In genomic region chr3:67635806-67636205, GRCh38 we compare ENCODE assay signal across 14 cellular contexts. TPM values are rescaled to one million over a fixed set of nuclear protein-coding genes. Genes with fewer than 3 reads are reported as not detected.
DNase-seq lines count a peak whose midpoint lies in the region; ATAC-seq and TF ChIP-seq lines count a peak whose summit lies in the region.
"Had no signal": no experiment of that assay in that cellular context is flagged by ENCODE, and none has a peak within 500 bp of the region (broad histone marks: within the 10 kb centered on the region; RNA-seq: fewer than 3 reads in every experiment).

No MANE protein-coding gene starts in this region.

- H3K4me1 Mint-ChIP-seq in activated CD4-positive, alpha-beta T cell treated with anti-CD3 and anti-CD28 coated beads for 36 hours, result peaks cover 69% of the 10 kb centered on the region
- H3K4me1 Mint-ChIP-seq in activated CD4-positive, alpha-beta T cell treated with anti-CD3 and anti-CD28 coated beads, Interleukin-2, amount 10 ng/mL, durations not matched to agents 7 days and 5 days, result peaks cover 23% of the 10 kb centered on the region

- H3K36me3 ChIP-seq in osteoblast (ENCODE audit: insufficient read depth, low read length), result no peaks in the 10 kb centered on the region
- H3K36me3 ChIP-seq: tibial artery had no signal

- no peak for DNase-seq in activated CD4-positive, alpha-beta T cell treated with anti-CD3 and anti-CD28 coated beads for 36 hours
- DNase-seq in activated CD4-positive, alpha-beta T cell treated with anti-CD3 and anti-CD28 coated beads, Interleukin-2, amount 10 ng/mL, durations not matched to agents 7 days and 5 days, result no peak
- peak; percentile 66 for DNase-seq in LHCN-M2 (ENCODE audit: low read depth)
- DNase-seq in choroid plexus epithelial cell (ENCODE audit: low read depth), result peak; percentile 33
- no peak for DNase-seq in osteoblast (ENCODE audit: insufficient read length, low spot score, missing footprints)
- DNase-seq in NCI-H526 (lab: John Stamatoyannopoulos, UW), result no peak
- no peak for DNase-seq in sciatic nerve (ENCODE audit: low spot score)
- DNase-seq: glutamatergic neuron, NCI-H1694 treated with DMSO at 0.1 percent for 48 hours, NCI-H748 treated with DMSO at 0.1 percent for 48 hours, Right ventricle myocardium superior, tibial artery had no signal

- peaks cover 34% of the 10 kb centered on the region for H3K4me1 ChIP-seq in osteoblast (ENCODE audit: insufficient read depth, low read length)

- no peaks in the 10 kb centered on the region for H3K27me3 Mint-ChIP-seq in activated CD4-positive, alpha-beta T cell treated with anti-CD3 and anti-CD28 coated beads for 36 hours
- H3K27me3 Mint-ChIP-seq in activated CD4-positive, alpha-beta T cell treated with anti-CD3 and anti-CD28 coated beads, Interleukin-2, amount 10 ng/mL, durations not matched to agents 7 days and 5 days, result no peaks in the 10 kb centered on the region

- H3K79me2 ChIP-seq in osteoblast (ENCODE audit: insufficient read depth, low read length), result peaks cover 72% of the 10 kb centered on the region

- peaks cover 9% of the 10 kb centered on the region for H4K20me1 ChIP-seq in osteoblast (ENCODE audit: insufficient read depth, low read length)

- no peaks in the 10 kb centered on the region for H3K9me3 Mint-ChIP-seq in activated CD4-positive, alpha-beta T cell treated with anti-CD3 and anti-CD28 coated beads for 36 hours (ENCODE audit: low read depth)
- H3K9me3 Mint-ChIP-seq in activated CD4-positive, alpha-beta T cell treated with anti-CD3 and anti-CD28 coated beads, Interleukin-2, amount 10 ng/mL, durations not matched to agents 7 days and 5 days, result peaks cover 6% of the 10 kb centered on the region

- no peaks in the 10 kb centered on the region for H3K9me3 ChIP-seq in osteoblast (ENCODE audit: low read depth, low read length)
- H3K9me3 ChIP-seq: tibial artery had no signal

- no peak overlapping the region for H3K4me3 Mint-ChIP-seq in activated CD4-positive, alpha-beta T cell treated with anti-CD3 and anti-CD28 coated beads for 36 hours
- H3K4me3 Mint-ChIP-seq in activated CD4-positive, alpha-beta T cell treated with anti-CD3 and anti-CD28 coated beads, Interleukin-2, amount 10 ng/mL, durations not matched to agents 7 days and 5 days, result no peak overlapping the region

- H3K4me3 ChIP-seq in choroid plexus epithelial cell (ENCODE audit: low read depth, low read length) (no peak overlapping the region), osteoblast (ENCODE audit: insufficient read depth, low read length) (peak overlapping the region; percentile 3)
- H3K4me3 ChIP-seq: tibial artery had no signal

- H2AFZ ChIP-seq in osteoblast (ENCODE audit: low read length), result no peak overlapping the region

- H3K27ac ChIP-seq in osteoblast (ENCODE audit: low read depth, low read length), result peak overlapping the region; percentile 78
- H3K27ac ChIP-seq: 22Rv1, tibial artery had no signal

- peaks cover 39% of the 10 kb centered on the region for H3K36me3 Mint-ChIP-seq in activated CD4-positive, alpha-beta T cell treated with anti-CD3 and anti-CD28 coated beads for 36 hours (ENCODE audit: low read depth)
- peaks cover 60% of the 10 kb centered on the region for H3K36me3 Mint-ChIP-seq in activated CD4-positive, alpha-beta T cell treated with anti-CD3 and anti-CD28 coated beads, Interleukin-2, amount 10 ng/mL, durations not matched to agents 7 days and 5 days (ENCODE audit: low read depth)

- POLR2A ChIA-PET in activated CD4-positive, alpha-beta T cell treated with anti-CD3 and anti-CD28 coated beads for 36 hours (lab: Charles Lee), result interaction anchor here (0.9 to 1.2 kb wide), 4 partner anchors 12 to 36 kb away, joined by 3 to 12 read pairs (median 4); no protein-coding TSS in a partner anchor
- POLR2A ChIA-PET in activated CD4-positive, alpha-beta T cell treated with anti-CD3 and anti-CD28 coated beads, Interleukin-2, amount 10 ng/mL, durations not matched to agents 7 days and 5 days (lab: Charles Lee), result no interaction called here

- intact Hi-C loops in activated CD4-positive, alpha-beta T cell treated with anti-CD3 and anti-CD28 coated beads for 36 hours (cut with DNase I, micrococcal nuclease), result loop anchor here in 1 of 2 experiments (2.0 kb wide), 1 partner anchor 19 kb away; the partner anchor contains the start of gene SUCLG2
- intact Hi-C loops in sciatic nerve (cut with DNase I), result no loop called here

- no peak for ATAC-seq in activated CD4-positive, alpha-beta T cell treated with anti-CD3 and anti-CD28 coated beads for 36 hours
- ATAC-seq in activated CD4-positive, CD25-positive, alpha-beta regulatory T cell treated with anti-CD3 and anti-CD28 coated beads, Interleukin-2, amount 50 U/mL, for 24 hours, result no peak
- ATAC-seq in sciatic nerve, result no peak

- no peaks in the 10 kb centered on the region for H3K27me3 ChIP-seq in osteoblast (ENCODE audit: insufficient read depth, low read length)
- H3K27me3 ChIP-seq: tibial artery had no signal

- peak overlapping the region; percentile 65 for H3K4me2 ChIP-seq in osteoblast (ENCODE audit: insufficient read depth, low read length)

- CTCF ChIA-PET in activated CD4-positive, alpha-beta T cell treated with anti-CD3 and anti-CD28 coated beads for 36 hours (lab: Charles Lee), result interaction anchor here (0.7 to 1.3 kb wide), 4 partner anchors 14 to 522 kb away, joined by 3 to 6 read pairs (median 4); no protein-coding TSS in a partner anchor
- CTCF ChIA-PET in activated CD4-positive, alpha-beta T cell treated with anti-CD3 and anti-CD28 coated beads, Interleukin-2, amount 10 ng/mL, durations not matched to agents 7 days and 5 days (lab: Charles Lee), result no interaction called here

- H3K27ac Mint-ChIP-seq in activated CD4-positive, alpha-beta T cell treated with anti-CD3 and anti-CD28 coated beads for 36 hours, result peak overlapping the region; percentile 42
- H3K27ac Mint-ChIP-seq in activated CD4-positive, alpha-beta T cell treated with anti-CD3 and anti-CD28 coated beads, Interleukin-2, amount 10 ng/mL, durations not matched to agents 7 days and 5 days, result no peak overlapping the region

- TF ChIP-seq CTCF in choroid plexus epithelial cell (conservative IDR thresholded peaks at IDR 0.05; ENCODE audit: low read depth, low read length) (no peak), osteoblast (IDR thresholded peaks at IDR 0.05; ENCODE audit: extremely low read depth, low read depth, low read length) (no peak)

RNA-seq across cellular contexts. Expression of gene SUCLG2, which starts 18.6 kb away (rescaled TPM):
- total RNA-seq in activated CD4-positive, alpha-beta T cell treated with anti-CD3 and anti-CD28 coated beads for 36 hours, result 10 to 100 TPM; 58.2 to 61.1 TPM
- 10 to 100 TPM; 60.0 to 63.1 TPM for total RNA-seq in activated CD4-positive, alpha-beta T cell treated with anti-CD3 and anti-CD28 coated beads, Interleukin-2, amount 10 ng/mL, durations not matched to agents 7 days and 5 days
- total RNA-seq in LHCN-M2 (2014; rRNA removed) (107 and 108 TPM in 2 replicates), osteoblast (56.8 and 62.5 TPM in 2 replicates), sciatic nerve (49.5 TPM)
- 45.1 TPM for polyA plus RNA-seq in LHCN-M2 (2012)

Comparison
In these comparisons a context has a peak if more than half of its experiments do, and no peak if none do; other contexts are left out.
1. DNase-seq: peak in LHCN-M2 (single experiment) and choroid plexus epithelial cell (single experiment); none in activated CD4-positive, alpha-beta T cell treated with anti-CD3 and anti-CD28 coated beads for 36 hours (single experiment), activated CD4-positive, alpha-beta T cell treated with anti-CD3 and anti-CD28 coated beads, Interleukin-2, amount 10 ng/mL, durations not matched to agents 7 days and 5 days (single experiment), osteoblast (single experiment), NCI-H526 (0 of 2) and sciatic nerve (single experiment).